Comparison of ENCODE assay signal across 8 cellular contexts in the genomic region with DNA sequence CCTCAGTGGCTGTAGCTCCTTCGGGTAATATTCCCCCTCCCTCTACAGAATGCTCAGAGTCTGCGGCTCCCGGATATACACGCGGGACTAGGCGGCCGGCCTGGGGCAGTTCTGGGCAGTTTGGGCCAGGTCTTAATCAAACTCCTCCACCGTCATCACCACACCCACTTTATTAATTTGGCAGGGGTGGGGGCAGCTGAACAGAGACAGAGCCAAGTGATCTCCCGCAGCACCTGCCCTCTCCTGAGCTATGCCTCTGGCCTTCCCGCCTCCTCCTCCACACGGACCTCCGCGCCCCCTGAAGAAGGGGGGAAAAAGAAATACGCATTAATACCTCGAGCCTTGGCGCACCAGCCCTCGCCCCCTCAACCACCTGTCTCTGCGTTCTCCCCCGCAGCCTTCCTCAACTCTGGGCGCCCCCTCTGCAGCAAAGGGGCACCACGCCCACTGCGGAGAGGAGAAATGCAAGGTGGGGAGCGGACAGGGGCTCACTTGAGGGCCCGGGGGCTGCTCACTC. TPM values are rescaled to one million over a fixed set of nuclear protein-coding genes. Genes with fewer than 3 reads are reported as not detected.
DNase-seq lines count a peak whose midpoint lies in the region; ATAC-seq and TF ChIP-seq lines count a peak whose summit lies in the region.

No MANE protein-coding gene starts in this region.

- H3K27ac Mint-ChIP-seq in neural progenitor cell = no peak overlapping the region

- H4K20me1 ChIP-seq in neural progenitor cell (ENCODE audit: low read depth) = peaks cover 3% of the 10 kb centered on the region

- DNase-seq in NCI-H1417 (lab: John Stamatoyannopoulos, UW) (peak in 2 of 3 experiments; percentile 60 to 65), NCI-H1417 treated with DMSO at 0.1 percent for 48 hours (lab: John Stamatoyannopoulos, UW) (no peak), fibroblast of villous mesenchyme (ENCODE audit: low read depth) (peak; percentile 45), neural progenitor cell (ENCODE audit: low spot score) (peak; percentile 28)
- no peak for DNase-seq in activated T-cell treated with anti-CD3 and anti-CD28 coated beads, Interleukin-2, amount 50 U/mL, for 4 hours

- H3F3A ChIP-seq in neural progenitor cell (ENCODE audit: low read depth) = peaks cover 5% of the 10 kb centered on the region

- no peaks in the 10 kb centered on the region for H3K4me1 ChIP-seq in neural progenitor cell

- H3K9me3 Mint-ChIP-seq in activated T-cell treated with anti-CD3 and anti-CD28 coated beads, Interleukin-2, amount 50 U/mL, for 4 hours = no peaks in the 10 kb centered on the region
- H3K9me3 Mint-ChIP-seq in neural progenitor cell = no peaks in the 10 kb centered on the region

- H3K9me3 ChIP-seq in neural progenitor cell (ENCODE audit: low read depth) = no peaks in the 10 kb centered on the region

- no peaks in the 10 kb centered on the region for H3K36me3 ChIP-seq in neural progenitor cell

- H3K4me3 ChIP-seq in fibroblast of villous mesenchyme (ENCODE audit: low read depth, low read length) = peak overlapping the region; percentile 66
- H3K4me3 ChIP-seq in neural progenitor cell = peak overlapping the region; percentile 82

- H3K4me2 ChIP-seq in neural progenitor cell = peak overlapping the region; percentile 98

- no peak overlapping the region for H3K27ac ChIP-seq in neural progenitor cell

- H3K4me3 Mint-ChIP-seq in activated T-cell treated with anti-CD3 and anti-CD28 coated beads, Interleukin-2, amount 50 U/mL, for 4 hours = peak overlapping the region; percentile 92
- peak overlapping the region; percentile 87 for H3K4me3 Mint-ChIP-seq in neural progenitor cell

- H3K27me3 Mint-ChIP-seq in activated T-cell treated with anti-CD3 and anti-CD28 coated beads, Interleukin-2, amount 50 U/mL, for 4 hours (ENCODE audit: low read depth) = no peaks in the 10 kb centered on the region
- peaks cover 7% of the 10 kb centered on the region for H3K27me3 Mint-ChIP-seq in neural progenitor cell (ENCODE audit: insufficient read depth, low read depth)

- peaks cover 10% of the 10 kb centered on the region for H3K36me3 Mint-ChIP-seq in activated T-cell treated with anti-CD3 and anti-CD28 coated beads, Interleukin-2, amount 50 U/mL, for 4 hours (ENCODE audit: insufficient read depth)
- peaks cover 7% of the 10 kb centered on the region for H3K36me3 Mint-ChIP-seq in neural progenitor cell

- ATAC-seq in HG03439 (IDR thresholded peaks at IDR 0.05; ENCODE audit: unreplicated experiment) (peak; percentile 13), HG02840 (IDR thresholded peaks at IDR 0.05; ENCODE audit: low FRiP score, unreplicated experiment) (no peak), GM18868 (IDR thresholded peaks at IDR 0.05; ENCODE audit: unreplicated experiment) (no peak)
- peak; percentile 13 to 21 for ATAC-seq in activated T-cell treated with anti-CD3 and anti-CD28 coated beads, Interleukin-2, amount 50 U/mL, for 4 hours

- peaks cover 83% of the 10 kb centered on the region for H3K4me1 Mint-ChIP-seq in activated T-cell treated with anti-CD3 and anti-CD28 coated beads, Interleukin-2, amount 50 U/mL, for 4 hours (ENCODE audit: low read depth)
- H3K4me1 Mint-ChIP-seq in neural progenitor cell = peaks cover 18% of the 10 kb centered on the region

- no peak overlapping the region for H3K9ac ChIP-seq in neural progenitor cell

- H3K27me3 ChIP-seq in neural progenitor cell = peaks cover 38% of the 10 kb centered on the region

- no peaks in the 10 kb centered on the region for H3K79me2 ChIP-seq in neural progenitor cell (ENCODE audit: low read depth)

- H2AFZ ChIP-seq in neural progenitor cell (replicated peaks) = peak overlapping the region; percentile 86

- no peak for TF ChIP-seq CTCF in fibroblast of villous mesenchyme (IDR thresholded peaks at IDR 0.05; ENCODE audit: insufficient read depth, low read depth, low read length)
- no peak for TF ChIP-seq CTCF in neural progenitor cell (IDR thresholded peaks at IDR 0.05)

RNA-seq across cellular contexts. Expression of a gene that starts 42.6 kb away (rescaled TPM):
- under 1 TPM; 0.05 to 0.20 (median 0.08) TPM for total RNA-seq in activated T-cell treated with anti-CD3 and anti-CD28 coated beads, Interleukin-2, amount 50 U/mL, for 4 hours
- 0.32 and 0.43 TPM in 2 replicates for total RNA-seq in fibroblast of villous mesenchyme
- total RNA-seq in neural progenitor cell (ENCODE audit: low replicate concordance) = 0.12 and 0.43 TPM in 2 replicates

Comparison
In these comparisons a context has a peak if more than half of its experiments do, and no peak if none do; other contexts are left out.
1. DNase-seq: peak in NCI-H1417 (2 of 3), fibroblast of villous mesenchyme (single experiment) and neural progenitor cell (single experiment); none in NCI-H1417 treated with DMSO at 0.1 percent for 48 hours (single experiment) and activated T-cell treated with anti-CD3 and anti-CD28 coated beads, Interleukin-2, amount 50 U/mL, for 4 hours (single experiment).
2. ATAC-seq: peak in HG03439 (single experiment) and activated T-cell treated with anti-CD3 and anti-CD28 coated beads, Interleukin-2, amount 50 U/mL, for 4 hours (2 of 2); none in HG02840 (single experiment) and GM18868 (single experiment).